In genomic region chr20:33671573-33672288, GRCh38 we compare ENCODE assay signal across 11 cellular contexts. TPM values are rescaled to one million over a fixed set of nuclear protein-coding genes. Genes with fewer than 3 reads are reported as not detected.
DNase-seq lines count a peak whose midpoint lies in the region; ATAC-seq and TF ChIP-seq lines count a peak whose summit lies in the region.
"Had no signal": no experiment of that assay in that cellular context is flagged by ENCODE, and none has a peak within 500 bp of the region (broad histone marks: within the 10 kb centered on the region; RNA-seq: fewer than 3 reads in every experiment).

No MANE protein-coding gene starts in this region.

- H3K4me1 ChIP-seq in RWPE2 (ENCODE audit: insufficient read depth, poor library complexity, severe bottlenecking) (peaks cover 3% of the 10 kb centered on the region), thyroid gland (peaks cover 27 to 51% of the 10 kb centered on the region in 2 donors)

- peaks cover 33% of the 10 kb centered on the region for H3K4me1 Mint-ChIP-seq in activated T-cell treated with anti-CD3 and anti-CD28 coated beads, Interleukin-2, amount 50 U/mL, for 24 hours (ENCODE audit: low read depth)
- H3K4me1 Mint-ChIP-seq in glutamatergic neuron (ENCODE audit: low read depth, unreplicated experiment): peaks cover 37% of the 10 kb centered on the region

- peaks cover 46% of the 10 kb centered on the region for H3K36me3 Mint-ChIP-seq in activated T-cell treated with anti-CD3 and anti-CD28 coated beads, Interleukin-2, amount 50 U/mL, for 24 hours (ENCODE audit: low read depth)
- H3K36me3 Mint-ChIP-seq in glutamatergic neuron (ENCODE audit: unreplicated experiment): no peaks in the 10 kb centered on the region

- no peak for TF ChIP-seq CTCF in RWPE2 (IDR thresholded peaks at IDR 0.05; ENCODE audit: poor library complexity, severe bottlenecking)
- no peak for TF ChIP-seq CTCF in glutamatergic neuron (IDR thresholded peaks at IDR 0.05; ENCODE audit: partially characterized antibody, unreplicated experiment)
- no peak for TF ChIP-seq CTCF in thyroid gland (IDR thresholded peaks at IDR 0.05)

- intact Hi-C loops in thyroid gland (cut with DNase I): loop anchor here (5.0 to 10.0 kb wide), 2 partner anchors 214 to 443 kb away; partner anchors contain the start of gene EIF2S2

- TF ChIP-seq POLR2A in thyroid gland (IDR thresholded peaks at IDR 0.05): no peak

- H3K36me3 ChIP-seq in RWPE2 (ENCODE audit: low read depth): peaks cover 15% of the 10 kb centered on the region
- no peaks in the 10 kb centered on the region for H3K36me3 ChIP-seq in thyroid gland

- H3K4me3 ChIP-seq in RWPE2 (ENCODE audit: severe bottlenecking): no peak overlapping the region
- no peak overlapping the region for H3K4me3 ChIP-seq in thyroid gland (replicated peaks in 1 of 3)

- no peak for DNase-seq in activated T-cell treated with anti-CD3 and anti-CD28 coated beads, Interleukin-2, amount 50 U/mL, for 24 hours
- no peak for DNase-seq in activated T-cell treated with anti-CD3 and anti-CD28 coated beads, Interleukin-2, amount 50 U/mL, for 1 hour
- DNase-seq in RWPE2 (ENCODE audit: low spot score): peak; percentile 70
- no peak for DNase-seq in glutamatergic neuron
- no peak for DNase-seq in thyroid gland
- no peak for DNase-seq in stimulated activated naive CD4-positive, alpha-beta T cell treated with Interleukin-2 at 50 U/mL for 16 hours (lab: John Stamatoyannopoulos, UW)
- no peak for DNase-seq in superior temporal gyrus (ENCODE audit: extremely low spot score)
- DNase-seq: HFFc6; stimulated activated CD4-positive, alpha-beta T cell treated with anti-CD3 and anti-CD28 coated beads, Interleukin-15, amount 100 ng/mL, for 24 hours; testis had no signal

- no peak overlapping the region for H3K4me3 Mint-ChIP-seq in activated T-cell treated with anti-CD3 and anti-CD28 coated beads, Interleukin-2, amount 50 U/mL, for 24 hours
- peak overlapping the region; percentile 92 for H3K4me3 Mint-ChIP-seq in glutamatergic neuron (ENCODE audit: unreplicated experiment)

- WGBS in thyroid gland, 2 donors: 94 to 96% methylated on average over 6 to 7 of the region's 8 CpGs

- ATAC-seq in RWPE2 (ENCODE audit: low read depth) (no peak), HG03342 (IDR thresholded peaks at IDR 0.05; ENCODE audit: unreplicated experiment) (no peak)

- H3K9me3 ChIP-seq in RWPE2 (ENCODE audit: severe bottlenecking) (no peaks in the 10 kb centered on the region), thyroid gland (no peaks in the 10 kb centered on the region)
- H3K9me3 ChIP-seq: testis had no signal

- H3K27me3 ChIP-seq in RWPE2 (ENCODE audit: insufficient read depth, poor library complexity, severe bottlenecking) (no peaks in the 10 kb centered on the region), thyroid gland (no peaks in the 10 kb centered on the region)
- H3K27me3 ChIP-seq: testis had no signal

- no peaks in the 10 kb centered on the region for H3K27me3 Mint-ChIP-seq in activated T-cell treated with anti-CD3 and anti-CD28 coated beads, Interleukin-2, amount 50 U/mL, for 24 hours
- H3K27me3 Mint-ChIP-seq in glutamatergic neuron (ENCODE audit: unreplicated experiment): peaks cover 9% of the 10 kb centered on the region

- no peaks in the 10 kb centered on the region for H3K9me3 Mint-ChIP-seq in activated T-cell treated with anti-CD3 and anti-CD28 coated beads, Interleukin-2, amount 50 U/mL, for 24 hours
- H3K9me3 Mint-ChIP-seq in glutamatergic neuron (ENCODE audit: unreplicated experiment): peaks cover 12% of the 10 kb centered on the region
- H3K9me3 Mint-ChIP-seq: HFFc6 had no signal

- H3K27ac Mint-ChIP-seq in activated T-cell treated with anti-CD3 and anti-CD28 coated beads, Interleukin-2, amount 50 U/mL, for 24 hours: peak overlapping the region; percentile 22
- peak overlapping the region; percentile 86 for H3K27ac Mint-ChIP-seq in glutamatergic neuron (ENCODE audit: unreplicated experiment)
- H3K27ac Mint-ChIP-seq: HFFc6 had no signal

- H3K27ac ChIP-seq in RWPE2 (ENCODE audit: poor library complexity, severe bottlenecking) (no peak overlapping the region), thyroid gland (peak overlapping the region in 2 of 3 donors; percentile 81 to 85)

RNA-seq across cellular contexts. Expression of gene NECAB3, which starts 2.5 kb away (rescaled TPM):
- 146 TPM for total RNA-seq in glutamatergic neuron (ENCODE audit: unreplicated experiment)
- 10 to 100 TPM; 65.2 to 99.8 (median 73.4) TPM for total RNA-seq in thyroid gland

RNA-seq across cellular contexts. Expression of gene ACTL10, which starts 5.0 kb away (rescaled TPM):
- total RNA-seq in glutamatergic neuron (ENCODE audit: unreplicated experiment): 1.0 TPM
- 1 to 10 TPM; 2.1 to 3.9 (median 2.6) TPM for total RNA-seq in thyroid gland

RNA-seq across cellular contexts. Expression of gene C20orf144, which starts 9.6 kb away (rescaled TPM):
- total RNA-seq in glutamatergic neuron (ENCODE audit: unreplicated experiment) (not detected), thyroid gland (under 1 TPM in 1 of 4 donors, not detected in 3; 0.13 TPM)

RNA-seq across cellular contexts. Expression of gene E2F1, which starts 14.5 kb away (rescaled TPM):
- total RNA-seq in glutamatergic neuron (ENCODE audit: unreplicated experiment): 66.0 TPM
- total RNA-seq in thyroid gland: under 1 TPM in 3 of 4 donors, not detected in 1; 0.42 to 0.89 (median 0.67) TPM

RNA-seq across cellular contexts. Expression of gene PXMP4, which starts 48.4 kb away (rescaled TPM):
- 9.4 TPM for total RNA-seq in glutamatergic neuron (ENCODE audit: unreplicated experiment)
- total RNA-seq in thyroid gland: 10 to 100 TPM; 17.7 to 31.2 (median 22.0) TPM
